In genomic region chr19:45471116-45471865, GRCh38 we compare ENCODE assay signal across 12 cellular contexts. TPM values are rescaled to one million over a fixed set of nuclear protein-coding genes. Genes with fewer than 3 reads are reported as not detected.
DNase-seq lines count a peak whose midpoint lies in the region; ATAC-seq and TF ChIP-seq lines count a peak whose summit lies in the region.
"Had no signal": no experiment of that assay in that cellular context is flagged by ENCODE, and none has a peak within 500 bp of the region (broad histone marks: within the 10 kb centered on the region; RNA-seq: fewer than 3 reads in every experiment).

No MANE protein-coding gene starts in this region.

- H3K4me1 Mint-ChIP-seq in MCF 10A (ENCODE audit: insufficient read depth, unreplicated experiment) = peaks cover 2% of the 10 kb centered on the region
- peaks cover 45% of the 10 kb centered on the region for H3K4me1 Mint-ChIP-seq in activated T-helper 1 cell treated with anti-CD3 and anti-CD28 coated beads, Interleukin-12 subunit alpha, Interleukin-12 subunit beta, Interleukin-2, Interleukin-4 antibody, amounts not matched to agents 30 ng/mL and 10 ng/mL and 1 ng/mL, durations not matched to agents 14 hours and 24 hours and 36 hours (ENCODE audit: low read depth)
- H3K4me1 Mint-ChIP-seq in memory B cell = peaks cover 31% of the 10 kb centered on the region

- POLR2A ChIA-PET in MCF 10A (lab: Yijun Ruan, JAX) = interaction anchor here (0.6 to 1.0 kb wide), 2 partner anchors 32 to 67 kb away, joined by 3 to 4 read pairs; no protein-coding TSS in a partner anchor

- WGBS in suprapubic skin = 90% methylated on average over 15 of the region's 15 CpGs

- H3K4me1 ChIP-seq in breast epithelium = peaks cover 5 to 8% of the 10 kb centered on the region in 2 donors
- peaks cover 40% of the 10 kb centered on the region for H3K4me1 ChIP-seq in suprapubic skin

- H3K4me3 Mint-ChIP-seq in MCF 10A (ENCODE audit: unreplicated experiment) (peak overlapping the region; percentile 13), memory B cell (peak overlapping the region; percentile 21)
- H3K4me3 Mint-ChIP-seq in activated T-helper 1 cell treated with anti-CD3 and anti-CD28 coated beads, Interleukin-12 subunit alpha, Interleukin-12 subunit beta, Interleukin-2, Interleukin-4 antibody, amounts not matched to agents 30 ng/mL and 10 ng/mL and 1 ng/mL, durations not matched to agents 14 hours and 24 hours and 36 hours = peak overlapping the region; percentile 92

- H3K27me3 Mint-ChIP-seq in MCF 10A (ENCODE audit: insufficient read depth, unreplicated experiment) (no peaks in the 10 kb centered on the region), memory B cell (peaks cover 3% of the 10 kb centered on the region)
- H3K27me3 Mint-ChIP-seq in activated T-helper 1 cell treated with anti-CD3 and anti-CD28 coated beads, Interleukin-12 subunit alpha, Interleukin-12 subunit beta, Interleukin-2, Interleukin-4 antibody, amounts not matched to agents 30 ng/mL and 10 ng/mL and 1 ng/mL, durations not matched to agents 14 hours and 24 hours and 36 hours (ENCODE audit: insufficient read depth) = peaks cover 48% of the 10 kb centered on the region

- H3K36me3 ChIP-seq in breast epithelium = no peaks in the 10 kb centered on the region
- peaks cover 15% of the 10 kb centered on the region for H3K36me3 ChIP-seq in suprapubic skin
- no peaks in the 10 kb centered on the region for H3K36me3 ChIP-seq in H7 (replicated peaks; ENCODE audit: control insufficient read depth, insufficient read depth, low read length)

- no TSS peak for BruUV-seq in MCF 10A (replicated peaks; lab: Mats Ljungman, UMichigan)

- peak overlapping the region in 1 of 3 donors; percentile 85 for H3K4me3 ChIP-seq in breast epithelium
- H3K4me3 ChIP-seq in suprapubic skin = peak overlapping the region; percentile 89
- no peak overlapping the region for H3K4me3 ChIP-seq in H7 (ENCODE audit: insufficient read depth, low read depth, low read length)
- H3K4me3 ChIP-seq: SK-N-MC had no signal

- ATAC-seq in memory B cell (ENCODE audit: low read depth) = no peak
- ATAC-seq in GM21381 (IDR thresholded peaks at IDR 0.05; ENCODE audit: unreplicated experiment) = no peak

- TF ChIP-seq POLR2A in breast epithelium (IDR thresholded peaks at IDR 0.05) (no peak), suprapubic skin (IDR thresholded peaks at IDR 0.05) (no peak)

- H3K9me3 ChIP-seq in breast epithelium (no peaks in the 10 kb centered on the region), suprapubic skin (no peaks in the 10 kb centered on the region)

- H3K36me3 Mint-ChIP-seq in MCF 10A (ENCODE audit: insufficient read depth, unreplicated experiment) (peaks cover 89% of the 10 kb centered on the region), memory B cell (peaks cover 7% of the 10 kb centered on the region)
- peaks cover 18% of the 10 kb centered on the region for H3K36me3 Mint-ChIP-seq in activated T-helper 1 cell treated with anti-CD3 and anti-CD28 coated beads, Interleukin-12 subunit alpha, Interleukin-12 subunit beta, Interleukin-2, Interleukin-4 antibody, amounts not matched to agents 30 ng/mL and 10 ng/mL and 1 ng/mL, durations not matched to agents 14 hours and 24 hours and 36 hours (ENCODE audit: low read depth)

- H3K27ac Mint-ChIP-seq in MCF 10A (ENCODE audit: low read depth, unreplicated experiment) = peak overlapping the region; percentile 97
- peak overlapping the region; percentile 38 for H3K27ac Mint-ChIP-seq in activated T-helper 1 cell treated with anti-CD3 and anti-CD28 coated beads, Interleukin-12 subunit alpha, Interleukin-12 subunit beta, Interleukin-2, Interleukin-4 antibody, amounts not matched to agents 30 ng/mL and 10 ng/mL and 1 ng/mL, durations not matched to agents 14 hours and 24 hours and 36 hours
- H3K27ac Mint-ChIP-seq in memory B cell = peak overlapping the region; percentile 96

- no peak for TF ChIP-seq EP300 in suprapubic skin (IDR thresholded peaks at IDR 0.05)

- H3K27ac ChIP-seq in breast epithelium = no peak overlapping the region
- no peak overlapping the region for H3K27ac ChIP-seq in suprapubic skin
- H3K27ac ChIP-seq: SK-N-MC had no signal

- H3K9me3 Mint-ChIP-seq in MCF 10A (ENCODE audit: unreplicated experiment) (no peaks in the 10 kb centered on the region), memory B cell (no peaks in the 10 kb centered on the region)
- H3K9me3 Mint-ChIP-seq in activated T-helper 1 cell treated with anti-CD3 and anti-CD28 coated beads, Interleukin-12 subunit alpha, Interleukin-12 subunit beta, Interleukin-2, Interleukin-4 antibody, amounts not matched to agents 30 ng/mL and 10 ng/mL and 1 ng/mL, durations not matched to agents 14 hours and 24 hours and 36 hours = no peaks in the 10 kb centered on the region

- DNase-seq in MCF 10A (ENCODE audit: unreplicated experiment) = no peak
- no peak for DNase-seq in breast epithelium (ENCODE audit: low spot score in 2 of 2)
- DNase-seq in activated T-helper 1 cell treated with anti-CD3 and anti-CD28 coated beads, Interleukin-12 subunit alpha, Interleukin-12 subunit beta, Interleukin-2, Interleukin-4 antibody, amounts not matched to agents 30 ng/mL and 10 ng/mL and 1 ng/mL, durations not matched to agents 14 hours and 24 hours and 36 hours (ENCODE audit: low spot score) = no peak
- DNase-seq in memory B cell (ENCODE audit: low spot score in 2 of 2) = peak in 1 of 2 donors; percentile 28
- no peak for DNase-seq in suprapubic skin (ENCODE audit: low spot score in 2 of 2)
- no peak for DNase-seq in H7
- no peak for DNase-seq in SIG-M5 (lab: John Stamatoyannopoulos, UW)
- DNase-seq: activated CD8-positive, alpha-beta memory T cell treated with anti-CD3 and anti-CD28 coated beads, Interleukin-2, amount 50 U/mL, for 4 hours; NCI-H1048; stimulated activated CD4-positive, alpha-beta T cell treated with anti-CD3 and anti-CD28 coated beads, Interleukin-1b, Interleukin-23, amount 100 ng/mL, for 48 hours had no signal

- CTCF ChIA-PET in MCF 10A (lab: Yijun Ruan, JAX) = interaction anchor here (1.2 to 1.3 kb wide), 2 partner anchors 14 to 32 kb away, joined by 5 to 10 read pairs; no protein-coding TSS in a partner anchor

- TF ChIP-seq CTCF in MCF 10A (IDR thresholded peaks at IDR 0.05; ENCODE audit: unreplicated experiment) (no peak), breast epithelium (IDR thresholded peaks at IDR 0.05) (no peak), suprapubic skin (IDR thresholded peaks at IDR 0.05) (no peak)

- H3K27me3 ChIP-seq in breast epithelium (no peaks in the 10 kb centered on the region), suprapubic skin (no peaks in the 10 kb centered on the region), H7 (ENCODE audit: control insufficient read depth, insufficient read depth, low read length) (peaks cover 12% of the 10 kb centered on the region)

- intact Hi-C loops in MCF 10A (cut with micrococcal nuclease) = no loop called here
- intact Hi-C loops in breast epithelium (cut with DNase I; ENCODE audit: low total_unique reads) = loop anchor here (10.0 kb wide), 1 partner anchor 46 kb away; the partner anchor contains the start of gene ERCC1
- intact Hi-C loops in activated T-helper 1 cell treated with anti-CD3 and anti-CD28 coated beads, Interleukin-12 subunit alpha, Interleukin-12 subunit beta, Interleukin-2, Interleukin-4 antibody, amounts not matched to agents 30 ng/mL and 10 ng/mL and 1 ng/mL, durations not matched to agents 14 hours and 24 hours and 36 hours (cut with micrococcal nuclease) = no loop called here

RNA-seq across cellular contexts. Expression of gene FOSB, which starts 3.5 kb away (rescaled TPM):
- total RNA-seq in MCF 10A (2022) = 13.3 and 29.3 TPM in 2 replicates
- total RNA-seq in breast epithelium = 100 to 1,000 TPM in 1 of 3 donors, 10 to 100 TPM in 2; 29.8 to 109 (median 38.4) TPM
- 16.8 and 17.2 TPM in 2 replicates for total RNA-seq in activated T-helper 1 cell treated with anti-CD3 and anti-CD28 coated beads, Interleukin-12 subunit alpha, Interleukin-12 subunit beta, Interleukin-2, Interleukin-4 antibody, amounts not matched to agents 30 ng/mL and 10 ng/mL and 1 ng/mL, durations not matched to agents 14 hours and 24 hours and 36 hours
- 100 to 1,000 TPM; 326 to 676 (median 518) TPM for total RNA-seq in suprapubic skin
- total RNA-seq in H7 (2014; rRNA removed; shearing (Covaris generic)) = 1.6 and 10.3 TPM in 2 replicates

RNA-seq across cellular contexts. Expression of gene RTN2, which starts 25.6 kb away (rescaled TPM):
- total RNA-seq in MCF 10A (2022) = 3.5 and 5.1 TPM in 2 replicates
- 10 to 100 TPM in 1 of 3 donors, 1 to 10 TPM in 2; 5.9 to 15.1 (median 7.2) TPM for total RNA-seq in breast epithelium
- 3.0 and 4.1 TPM in 2 replicates for total RNA-seq in activated T-helper 1 cell treated with anti-CD3 and anti-CD28 coated beads, Interleukin-12 subunit alpha, Interleukin-12 subunit beta, Interleukin-2, Interleukin-4 antibody, amounts not matched to agents 30 ng/mL and 10 ng/mL and 1 ng/mL, durations not matched to agents 14 hours and 24 hours and 36 hours
- total RNA-seq in suprapubic skin = 10 to 100 TPM in 2 of 4 donors, 1 to 10 TPM in 2; 5.4 to 12.2 (median 10.7) TPM
- 16.3 and 17.5 TPM in 2 replicates for total RNA-seq in H7 (2014; rRNA removed; shearing (Covaris generic))

RNA-seq across cellular contexts. Expression of gene PPM1N, which starts 27.0 kb away (rescaled TPM):
- total RNA-seq in MCF 10A (2022) = 0.33 and 0.42 TPM in 2 replicates
- total RNA-seq in breast epithelium = 1 to 10 TPM; 1.8 to 2.5 (median 2.3) TPM
- total RNA-seq in activated T-helper 1 cell treated with anti-CD3 and anti-CD28 coated beads, Interleukin-12 subunit alpha, Interleukin-12 subunit beta, Interleukin-2, Interleukin-4 antibody, amounts not matched to agents 30 ng/mL and 10 ng/mL and 1 ng/mL, durations not matched to agents 14 hours and 24 hours and 36 hours = 1.0 and 1.3 TPM in 2 replicates
- total RNA-seq in suprapubic skin = 1 to 10 TPM; 2.9 to 6.3 (median 5.6) TPM
- total RNA-seq in H7 (2014; rRNA removed; shearing (Covaris generic)) = 4.0 and 9.2 TPM in 2 replicates

RNA-seq across cellular contexts. Expression of gene VASP, which starts 36.0 kb away (rescaled TPM):
- total RNA-seq in MCF 10A (2022) = 168 and 178 TPM in 2 replicates
- total RNA-seq in breast epithelium = 10 to 100 TPM; 31.8 to 61.6 (median 52.2) TPM
- 234 and 235 TPM in 2 replicates for total RNA-seq in activated T-helper 1 cell treated with anti-CD3 and anti-CD28 coated beads, Interleukin-12 subunit alpha, Interleukin-12 subunit beta, Interleukin-2, Interleukin-4 antibody, amounts not matched to agents 30 ng/mL and 10 ng/mL and 1 ng/mL, durations not matched to agents 14 hours and 24 hours and 36 hours
- total RNA-seq in suprapubic skin = 10 to 100 TPM; 34.8 to 51.3 (median 43.6) TPM
- 103 and 130 TPM in 2 replicates for total RNA-seq in H7 (2014; rRNA removed; shearing (Covaris generic))

RNA-seq across cellular contexts. Expression of gene ERCC1, which starts 47.6 kb away (rescaled TPM):
- total RNA-seq in MCF 10A (2022) (186 and 227 TPM in 2 replicates), breast epithelium (10 to 100 TPM; 89.9 to 96.7 (median 91.2) TPM), suprapubic skin (100 to 1,000 TPM; 102 to 120 (median 106) TPM)
- total RNA-seq in activated T-helper 1 cell treated with anti-CD3 and anti-CD28 coated beads, Interleukin-12 subunit alpha, Interleukin-12 subunit beta, Interleukin-2, Interleukin-4 antibody, amounts not matched to agents 30 ng/mL and 10 ng/mL and 1 ng/mL, durations not matched to agents 14 hours and 24 hours and 36 hours = 143 and 152 TPM in 2 replicates
- total RNA-seq in H7 (2014; rRNA removed; shearing (Covaris generic)) = 68.5 and 76.6 TPM in 2 replicates

Comparison
In these comparisons a context has a peak if more than half of its experiments do, and no peak if none do; other contexts are left out.
1. H3K27ac Mint-ChIP-seq: peak in every context shown above with its lines; median percentile 97 in MCF 10A; 96 in memory B cell; 38 in activated T-helper 1 cell treated with anti-CD3 and anti-CD28 coated beads, Interleukin-12 subunit alpha, Interleukin-12 subunit beta, Interleukin-2, Interleukin-4 antibody, amounts not matched to agents 30 ng/mL and 10 ng/mL and 1 ng/mL, durations not matched to agents 14 hours and 24 hours and 36 hours.
2. H3K4me3 Mint-ChIP-seq: peak in every context shown above with its lines; median percentile 92 in activated T-helper 1 cell treated with anti-CD3 and anti-CD28 coated beads, Interleukin-12 subunit alpha, Interleukin-12 subunit beta, Interleukin-2, Interleukin-4 antibody, amounts not matched to agents 30 ng/mL and 10 ng/mL and 1 ng/mL, durations not matched to agents 14 hours and 24 hours and 36 hours; 21 in memory B cell; 13 in MCF 10A.